ENCODE assay signal across 27 cellular contexts in genomic region chr9:19940808-19941207, GRCh38.
DNase-seq lines count a peak whose midpoint lies in the region; ATAC-seq, FAIRE-seq and TF ChIP-seq lines count a peak whose summit lies in the region.
"Had no signal": no experiment of that assay in that cellular context is flagged by ENCODE, and none has a peak within 500 bp of the region (broad histone marks: within the 10 kb centered on the region; RNA-seq: fewer than 3 reads in every experiment).

No MANE protein-coding gene starts in this region.

- H3K9me3 ChIP-seq in HUES6 (ENCODE audit: control insufficient read depth, insufficient read depth, low read depth, low read length) (no peaks in the 10 kb centered on the region), astrocyte (ENCODE audit: insufficient read depth, low read depth, low read length) (no peaks in the 10 kb centered on the region)
- H3K9me3 ChIP-seq: BLaER1 treated with 17β-estradiol and CSF1 and Interleukin-3, amounts not matched to agents 10 nM and 100 nM; prostate gland; sigmoid colon; tibial nerve had no signal

- H3K27ac Mint-ChIP-seq in astrocyte (ENCODE audit: unreplicated experiment) (peak overlapping the region; percentile 58), nephron (peak overlapping the region; percentile 47 to 61 (median 54))
- no peak overlapping the region for H3K27ac Mint-ChIP-seq in activated naive CD4-positive, alpha-beta T cell treated with anti-CD3 and anti-CD28 coated beads for 36 hours
- H3K27ac Mint-ChIP-seq: activated naive CD8-positive, alpha-beta T cell treated with anti-CD3 and anti-CD28 coated beads, Interleukin-2, amount 10 ng/mL, durations not matched to agents 7 days and 5 days; activated T-cell treated with anti-CD3 and anti-CD28 coated beads, Interleukin-2, amount 50 U/mL, for 24 hours; mesothelial cell of epicardium; naive B cell had no signal

- FAIRE-seq in astrocyte (lab: Jason Lieb, UNC): no peak
- FAIRE-seq: GM12891, keratinocyte had no signal

- CTCF ChIA-PET in activated naive CD4-positive, alpha-beta T cell treated with anti-CD3 and anti-CD28 coated beads for 36 hours (lab: Charles Lee): no interaction called here

- H3K9me3 Mint-ChIP-seq in astrocyte (ENCODE audit: unreplicated experiment): no peaks in the 10 kb centered on the region
- H3K9me3 Mint-ChIP-seq in nephron: no peaks in the 10 kb centered on the region
- no peaks in the 10 kb centered on the region for H3K9me3 Mint-ChIP-seq in activated naive CD4-positive, alpha-beta T cell treated with anti-CD3 and anti-CD28 coated beads for 36 hours
- H3K9me3 Mint-ChIP-seq: activated naive CD8-positive, alpha-beta T cell treated with anti-CD3 and anti-CD28 coated beads, Interleukin-2, amount 10 ng/mL, durations not matched to agents 7 days and 5 days; activated T-cell treated with anti-CD3 and anti-CD28 coated beads, Interleukin-2, amount 50 U/mL, for 24 hours; H9; mesothelial cell of epicardium; naive B cell had no signal

- intact Hi-C loops in activated naive CD4-positive, alpha-beta T cell treated with anti-CD3 and anti-CD28 coated beads for 36 hours (cut with micrococcal nuclease): no loop called here

- no peak for ATAC-seq in GM19463 (IDR thresholded peaks at IDR 0.05; ENCODE audit: unreplicated experiment)
- no peak for ATAC-seq in GM19324 (IDR thresholded peaks at IDR 0.05; ENCODE audit: low FRiP score, unreplicated experiment)
- ATAC-seq: left ventricle myocardium superior had no signal

- H3K4me3 Mint-ChIP-seq in astrocyte (ENCODE audit: unreplicated experiment): no peak overlapping the region
- peak overlapping the region in 1 of 3 experiments; percentile 1 for H3K4me3 Mint-ChIP-seq in nephron
- no peak overlapping the region for H3K4me3 Mint-ChIP-seq in activated naive CD4-positive, alpha-beta T cell treated with anti-CD3 and anti-CD28 coated beads for 36 hours
- H3K4me3 Mint-ChIP-seq: activated naive CD8-positive, alpha-beta T cell treated with anti-CD3 and anti-CD28 coated beads, Interleukin-2, amount 10 ng/mL, durations not matched to agents 7 days and 5 days; activated T-cell treated with anti-CD3 and anti-CD28 coated beads, Interleukin-2, amount 50 U/mL, for 24 hours; H9; mesothelial cell of epicardium; naive B cell had no signal

- H3K4me1 ChIP-seq in HUES6 (ENCODE audit: control insufficient read depth, insufficient read depth, low read length) (peaks cover 8% of the 10 kb centered on the region), astrocyte (ENCODE audit: insufficient read depth, low read length) (no peaks in the 10 kb centered on the region)
- H3K4me1 ChIP-seq: prostate gland, tibial nerve had no signal

- no peaks in the 10 kb centered on the region for H4K20me1 ChIP-seq in astrocyte (ENCODE audit: insufficient read depth, low read length)
- H4K20me1 ChIP-seq: BLaER1 treated with 17β-estradiol and CSF1 and Interleukin-3, amounts not matched to agents 10 nM and 100 nM had no signal

- H3K36me3 ChIP-seq in HUES6 (ENCODE audit: control insufficient read depth, insufficient read depth, low read length) (no peaks in the 10 kb centered on the region), astrocyte (ENCODE audit: insufficient read depth, low read length) (no peaks in the 10 kb centered on the region)
- H3K36me3 ChIP-seq: BLaER1 treated with 17β-estradiol and CSF1 and Interleukin-3, amounts not matched to agents 10 nM and 100 nM; prostate gland; sigmoid colon; tibial nerve had no signal

- no peak overlapping the region for H3K4me2 ChIP-seq in astrocyte (ENCODE audit: low read length)
- H3K4me2 ChIP-seq: BLaER1 treated with 17β-estradiol and CSF1 and Interleukin-3, amounts not matched to agents 10 nM and 100 nM had no signal

- no peaks in the 10 kb centered on the region for H3K27me3 ChIP-seq in HUES6 (ENCODE audit: control insufficient read depth, insufficient read depth, low read length)
- H3K27me3 ChIP-seq in astrocyte (ENCODE audit: insufficient read depth, low read length): peaks cover 6% of the 10 kb centered on the region
- H3K27me3 ChIP-seq: BLaER1 treated with 17β-estradiol and CSF1 and Interleukin-3, amounts not matched to agents 10 nM and 100 nM; sigmoid colon; tibial nerve had no signal

- H3K4me3 ChIP-seq in HUES6 (ENCODE audit: low read depth, low read length): no peak overlapping the region
- no peak overlapping the region for H3K4me3 ChIP-seq in astrocyte (ENCODE audit: insufficient read depth, low read depth, low read length)
- H3K4me3 ChIP-seq: BLaER1 treated with 17β-estradiol and CSF1 and Interleukin-3, amounts not matched to agents 10 nM and 100 nM; prostate gland; sigmoid colon; tibial nerve had no signal

- TF ChIP-seq CTCF in astrocyte (IDR thresholded peaks at IDR 0.05; ENCODE audit: insufficient read depth, low read depth, low read length) (no peak), nephron (IDR thresholded peaks at IDR 0.05; ENCODE audit: unreplicated experiment in 3 of 3) (no peak)

- H3K27me3 Mint-ChIP-seq in astrocyte (ENCODE audit: low read depth, unreplicated experiment) (peaks cover 7% of the 10 kb centered on the region), nephron (ENCODE audit: low read depth) (peaks cover 14% of the 10 kb centered on the region)
- H3K27me3 Mint-ChIP-seq in activated naive CD4-positive, alpha-beta T cell treated with anti-CD3 and anti-CD28 coated beads for 36 hours (ENCODE audit: low read depth): peaks cover 5% of the 10 kb centered on the region

- no peak overlapping the region for H2AFZ ChIP-seq in astrocyte (ENCODE audit: low read depth, low read length)

- H3K36me3 Mint-ChIP-seq in astrocyte (ENCODE audit: low read depth, unreplicated experiment) (no peaks in the 10 kb centered on the region), nephron (ENCODE audit: low read depth) (no peaks in the 10 kb centered on the region)
- H3K36me3 Mint-ChIP-seq in activated naive CD4-positive, alpha-beta T cell treated with anti-CD3 and anti-CD28 coated beads for 36 hours (ENCODE audit: low read depth): no peaks in the 10 kb centered on the region
- H3K36me3 Mint-ChIP-seq: activated naive CD8-positive, alpha-beta T cell treated with anti-CD3 and anti-CD28 coated beads, Interleukin-2, amount 10 ng/mL, durations not matched to agents 7 days and 5 days; mesothelial cell of epicardium; naive B cell had no signal

- H3K9ac ChIP-seq in HUES6 (ENCODE audit: low read length) (peak overlapping the region; percentile 54), astrocyte (ENCODE audit: low read length) (no peak overlapping the region)
- H3K9ac ChIP-seq: BLaER1 treated with 17β-estradiol and CSF1 and Interleukin-3, amounts not matched to agents 10 nM and 100 nM had no signal

- no peaks in the 10 kb centered on the region for H3K79me2 ChIP-seq in astrocyte (ENCODE audit: insufficient read depth, low read length)

- H3K4me1 Mint-ChIP-seq in astrocyte (ENCODE audit: low read depth, unreplicated experiment) (peaks cover 7% of the 10 kb centered on the region), nephron (peaks cover 47% of the 10 kb centered on the region)
- H3K4me1 Mint-ChIP-seq in activated naive CD4-positive, alpha-beta T cell treated with anti-CD3 and anti-CD28 coated beads for 36 hours (ENCODE audit: low read depth): no peaks in the 10 kb centered on the region

- DNase-seq in COLO829 (ENCODE audit: low spot score): peak; percentile 54
- no peak for DNase-seq in astrocyte (ENCODE audit: low read depth)
- no peak for DNase-seq in activated naive CD4-positive, alpha-beta T cell treated with anti-CD3 and anti-CD28 coated beads for 36 hours
- DNase-seq: activated CD4-positive, CD25-positive, alpha-beta regulatory T cell; activated gamma-delta T cell; activated naive CD8-positive, alpha-beta T cell treated with anti-CD3 and anti-CD28 coated beads, Interleukin-2, amount 10 ng/mL, durations not matched to agents 7 days and 5 days; activated T-cell treated with anti-CD3 and anti-CD28 coated beads, Interleukin-2, amount 50 U/mL, for 24 hours; central memory CD4-positive, alpha-beta T cell; H9; left ventricle myocardium superior; naive B cell; NCI-H1930; NCI-H526 treated with DMSO at 0.1 percent for 48 hours; occipital lobe; RPMI8226; sigmoid colon; stimulated activated CD4-positive, alpha-beta T cell treated with anti-CD3 and anti-CD28 coated beads, Interleukin-4, amount 100 ng/mL, for 4 hours had no signal

- H3K27ac ChIP-seq in HUES6 (ENCODE audit: low read depth, low read length) (peak overlapping the region; percentile 31; the same call in 1 of the 2 replicates), astrocyte (ENCODE audit: low read depth, low read length) (no peak overlapping the region)
- H3K27ac ChIP-seq: BLaER1 treated with 17β-estradiol and CSF1 and Interleukin-3, amounts not matched to agents 10 nM and 100 nM; prostate gland; sigmoid colon; tibial nerve had no signal
